8 cellular contexts compared by ENCODE assay signal in genomic region chr6:37624606-37625574, GRCh38.
DNase-seq lines count a peak whose midpoint lies in the region; ATAC-seq, FAIRE-seq and TF ChIP-seq lines count a peak whose summit lies in the region.

No MANE protein-coding gene starts in this region.

- H3K36me3 Mint-ChIP-seq in astrocyte (ENCODE audit: low read depth, unreplicated experiment), result no peaks in the 10 kb centered on the region

- intact Hi-C loops in left lung (cut with DNase I), result no loop called here
- intact Hi-C loops in gastrocnemius medialis (cut with DNase I; ENCODE audit: low total_unique reads), result no loop called here

- H2AFZ ChIP-seq in astrocyte (ENCODE audit: low read depth, low read length), result peak overlapping the region; percentile 74

- H3K4me1 ChIP-seq in astrocyte (ENCODE audit: insufficient read depth, low read length) (peaks cover 37% of the 10 kb centered on the region), left lung (peaks cover 5 to 8% of the 10 kb centered on the region in 2 donors), gastrocnemius medialis (no peaks in the 10 kb centered on the region)

- H3K9me3 ChIP-seq in astrocyte (ENCODE audit: insufficient read depth, low read depth, low read length) (no peaks in the 10 kb centered on the region), left lung (no peaks in the 10 kb centered on the region), gastrocnemius medialis (no peaks in the 10 kb centered on the region)

- DNase-seq in DMS 273 treated with DMSO at 0.1 percent for 48 hours (lab: John Stamatoyannopoulos, UW) (peak; percentile 16), NCI-H2029 treated with DMSO at 0.1 percent for 48 hours (lab: John Stamatoyannopoulos, UW) (peak; percentile 42), astrocyte (ENCODE audit: low read depth) (no peak), left lung (peak; percentile 67 to 90), gastrocnemius medialis (no peak), hippocampal formation (lab: John Stamatoyannopoulos, UW) (no peak)

- no peak for FAIRE-seq in astrocyte (lab: Jason Lieb, UNC)

- H3K27me3 Mint-ChIP-seq in astrocyte (ENCODE audit: low read depth, unreplicated experiment), result peaks cover 26% of the 10 kb centered on the region

- TF ChIP-seq CTCF in astrocyte (IDR thresholded peaks at IDR 0.05; ENCODE audit: insufficient read depth, low read depth, low read length), result no peak
- TF ChIP-seq CTCF in left lung (IDR thresholded peaks at IDR 0.05), result no peak
- no peak for TF ChIP-seq CTCF in gastrocnemius medialis (IDR thresholded peaks at IDR 0.05 in 4 of 5, conservative IDR thresholded peaks at IDR 0.05 in 1 of 5)

- H3K27ac Mint-ChIP-seq in astrocyte (ENCODE audit: unreplicated experiment), result no peak overlapping the region

- H3K9me3 Mint-ChIP-seq in astrocyte (ENCODE audit: unreplicated experiment), result peaks cover 1% of the 10 kb centered on the region

- no peak overlapping the region for H3K4me3 Mint-ChIP-seq in astrocyte (ENCODE audit: unreplicated experiment)

- no peaks in the 10 kb centered on the region for H4K20me1 ChIP-seq in astrocyte (ENCODE audit: insufficient read depth, low read length)

- H3K27me3 ChIP-seq in astrocyte (ENCODE audit: insufficient read depth, low read length) (no peaks in the 10 kb centered on the region), left lung (peaks cover 10 to 77% of the 10 kb centered on the region in 2 donors), gastrocnemius medialis (peaks cover 11 to 20% (median 13%) of the 10 kb centered on the region in 3 donors)

- no peaks in the 10 kb centered on the region for H3K79me2 ChIP-seq in astrocyte (ENCODE audit: insufficient read depth, low read length)

- H3K9ac ChIP-seq in astrocyte (ENCODE audit: low read length), result peak overlapping the region; percentile 26

- no peak for TF ChIP-seq POLR2A in gastrocnemius medialis (IDR thresholded peaks at IDR 0.05)

- H3K27ac ChIP-seq in astrocyte (ENCODE audit: low read depth, low read length) (no peak overlapping the region), left lung (no peak overlapping the region), gastrocnemius medialis (no peak overlapping the region)

- in situ Hi-C loops in gastrocnemius medialis (cut with MboI; ENCODE audit: low sequenced_read_pairs in 4 of 4), result no loop called here

- H3K4me3 ChIP-seq in astrocyte (ENCODE audit: insufficient read depth, low read depth, low read length) (peak overlapping the region; percentile 19), left lung (no peak overlapping the region), gastrocnemius medialis (peak overlapping the region in 2 of 4 donors; percentile 13 to 25)

- H3K36me3 ChIP-seq in astrocyte (ENCODE audit: insufficient read depth, low read length) (no peaks in the 10 kb centered on the region), left lung (no peaks in the 10 kb centered on the region), gastrocnemius medialis (no peaks in the 10 kb centered on the region)

- ATAC-seq in left lung (peak; percentile 94), HG02610 (IDR thresholded peaks at IDR 0.05; ENCODE audit: unreplicated experiment) (no peak), gastrocnemius medialis (no peak), GM19452 (IDR thresholded peaks at IDR 0.05; ENCODE audit: unreplicated experiment) (no peak)

- H3K4me2 ChIP-seq in astrocyte (ENCODE audit: low read length), result peak overlapping the region; percentile 74

- peaks cover 13% of the 10 kb centered on the region for H3K4me1 Mint-ChIP-seq in astrocyte (ENCODE audit: low read depth, unreplicated experiment)

Comparison
In these comparisons a context has a peak if more than half of its experiments do, and no peak if none do; other contexts are left out.
1. DNase-seq: peak in DMS 273 treated with DMSO at 0.1 percent for 48 hours (single experiment), NCI-H2029 treated with DMSO at 0.1 percent for 48 hours (single experiment) and left lung (2 of 2); none in astrocyte (single experiment), gastrocnemius medialis (0 of 2) and hippocampal formation (0 of 2).